Comparison of ENCODE assay signal across 33 cellular contexts in genomic region chr2:8332646-8333045, GRCh38.
"Had no signal": no experiment of that assay in that cellular context is flagged by ENCODE, and none has a peak within 500 bp of the region (broad histone marks: within the 10 kb centered on the region; RNA-seq: fewer than 3 reads in every experiment).

No MANE protein-coding gene starts in this region.

- ATAC-seq: activated CD8-positive, alpha-beta T cell treated with anti-CD3 and anti-CD28 coated beads for 36 hours; body of pancreas; gastrocnemius medialis; left colon; sciatic nerve; stimulated activated naive B cell treated with anti-CD40 and anti-IgM and Interleukin-4, amounts not matched to agents 10 μg/mL and 1 μg/mL and 100 μg/mL, for 72 hours had no signal

- DNase-seq: activated CD4-positive, alpha-beta T cell treated with anti-CD3 and anti-CD28 coated beads for 1 hour; activated CD4-positive, alpha-beta T cell treated with anti-CD3 and anti-CD28 coated beads, Interleukin-2, amount 10 ng/mL, durations not matched to agents 7 days and 5 days; activated CD8-positive, alpha-beta T cell treated with anti-CD3 and anti-CD28 coated beads for 36 hours; activated effector memory CD4-positive, alpha-beta T cell treated with anti-CD3 and anti-CD28 coated beads, Interleukin-2, amount 50 U/mL, for 16 hours; activated naive CD4-positive, alpha-beta T cell treated with anti-CD3 and anti-CD28 coated beads for 36 hours; activated naive CD8-positive, alpha-beta T cell treated with anti-CD3 and anti-CD28 coated beads for 36 hours; adrenal gland; aorta; body of pancreas; cerebellar nuclear complex; colonic mucosa; effector CD8-positive, alpha-beta T cell; erythroblast; gastrocnemius medialis; glutamatergic neuron; left colon; mammary epithelial cell; ovary; small intestine; stimulated activated CD4-positive, alpha-beta T cell treated with anti-CD3 and anti-CD28 coated beads, Interleukin-1b, Interleukin-23, amount 100 ng/mL, for 48 hours; stimulated activated CD4-positive, alpha-beta T cell treated with anti-CD3 and anti-CD28 coated beads, Interleukin-4, amount 100 ng/mL, for 4 hours; stimulated activated CD8-positive, alpha-beta memory T cell treated with anti-CD3 and anti-CD28 coated beads, Interleukin-4, amount 100 ng/mL, for 48 hours; stimulated activated naive B cell treated with anti-CD40 and anti-IgM and Interleukin-4, amounts not matched to agents 10 μg/mL and 1 μg/mL and 100 μg/mL, for 72 hours; T-helper 2 cell; tibial artery had no signal

- FAIRE-seq: keratinocyte, small intestine had no signal

- H3K27me3 ChIP-seq: adrenal gland, body of pancreas, colonic mucosa, gastrocnemius medialis, neutrophil, ovary, suprapubic skin, tibial artery had no signal

- H3K27me3 Mint-ChIP-seq: activated naive CD8-positive, alpha-beta T cell treated with anti-CD3 and anti-CD28 coated beads for 36 hours; progenitor cell of endocrine pancreas had no signal

- H3K4me3 Mint-ChIP-seq: activated CD4-positive, alpha-beta T cell treated with anti-CD3 and anti-CD28 coated beads, Interleukin-2, amount 10 ng/mL, durations not matched to agents 7 days and 5 days; activated CD8-positive, alpha-beta T cell treated with anti-CD3 and anti-CD28 coated beads for 36 hours; activated naive CD4-positive, alpha-beta T cell treated with anti-CD3 and anti-CD28 coated beads for 36 hours; activated naive CD8-positive, alpha-beta T cell treated with anti-CD3 and anti-CD28 coated beads for 36 hours; activated T-helper 1 cell treated with anti-CD3 and anti-CD28 coated beads, Interleukin-12 subunit alpha, Interleukin-12 subunit beta, Interleukin-2, Interleukin-4 antibody, amounts not matched to agents 30 ng/mL and 10 ng/mL and 1 ng/mL, durations not matched to agents 14 hours and 24 hours and 36 hours; mesothelial cell of epicardium; nephron; stimulated activated naive B cell treated with anti-CD40 and anti-IgM and Interleukin-4, amounts not matched to agents 10 μg/mL and 1 μg/mL and 100 μg/mL, for 72 hours had no signal

- H3K36me3 ChIP-seq: adrenal gland, colonic mucosa, gastrocnemius medialis, neutrophil, ovary, suprapubic skin, tibial artery had no signal

- H3K9me3 ChIP-seq: adrenal gland, body of pancreas, colonic mucosa, gastrocnemius medialis, neutrophil, ovary, suprapubic skin, tibial artery had no signal

- H3K27ac ChIP-seq: adrenal gland, body of pancreas, colonic mucosa, gastrocnemius medialis, neutrophil, ovary, suprapubic skin, tibial artery had no signal

- H3K9me3 Mint-ChIP-seq: activated naive CD4-positive, alpha-beta T cell treated with anti-CD3 and anti-CD28 coated beads for 36 hours; activated T-helper 1 cell treated with anti-CD3 and anti-CD28 coated beads, Interleukin-12 subunit alpha, Interleukin-12 subunit beta, Interleukin-2, Interleukin-4 antibody, amounts not matched to agents 30 ng/mL and 10 ng/mL and 1 ng/mL, durations not matched to agents 14 hours and 24 hours and 36 hours; nephron had no signal

- H3K4me3 ChIP-seq: adrenal gland, body of pancreas, colonic mucosa, gastrocnemius medialis, ovary, suprapubic skin, tibial artery had no signal

- H3K36me3 Mint-ChIP-seq: activated naive CD8-positive, alpha-beta T cell treated with anti-CD3 and anti-CD28 coated beads for 36 hours; mesothelial cell of epicardium; stimulated activated naive B cell treated with anti-CD40 and anti-IgM and Interleukin-4, amounts not matched to agents 10 μg/mL and 1 μg/mL and 100 μg/mL, for 72 hours had no signal

- H3K4me1 ChIP-seq: adrenal gland, colonic mucosa, gastrocnemius medialis had no signal

- H3K27ac Mint-ChIP-seq: activated CD8-positive, alpha-beta T cell treated with anti-CD3 and anti-CD28 coated beads for 36 hours; activated naive CD4-positive, alpha-beta T cell treated with anti-CD3 and anti-CD28 coated beads for 36 hours; activated naive CD8-positive, alpha-beta T cell treated with anti-CD3 and anti-CD28 coated beads for 36 hours; activated T-helper 1 cell treated with anti-CD3 and anti-CD28 coated beads, Interleukin-12 subunit alpha, Interleukin-12 subunit beta, Interleukin-2, Interleukin-4 antibody, amounts not matched to agents 30 ng/mL and 10 ng/mL and 1 ng/mL, durations not matched to agents 14 hours and 24 hours and 36 hours; mesothelial cell of epicardium; nephron; progenitor cell of endocrine pancreas; stimulated activated naive B cell treated with anti-CD40 and anti-IgM and Interleukin-4, amounts not matched to agents 10 μg/mL and 1 μg/mL and 100 μg/mL, for 72 hours had no signal
